Comparison of ENCODE assay signal across 11 cellular contexts in genomic region chr18:10985689-10986088, GRCh38.
"Had no signal": no experiment of that assay in that cellular context is flagged by ENCODE, and none has a peak within 500 bp of the region (broad histone marks: within the 10 kb centered on the region; RNA-seq: fewer than 3 reads in every experiment).

No MANE protein-coding gene starts in this region.

- H3K36me3 ChIP-seq: HAP-1 had no signal

- H3K4me2 ChIP-seq: GM23338 had no signal

- ATAC-seq: GM23338, HCT116 had no signal

- DNase-seq: GM23248, GOT3, H7, H9, HCEC 1CT, HFFc6 had no signal

- H3K27ac ChIP-seq: GM23248 had no signal

- H3K9me3 ChIP-seq: HAP-1 had no signal

- H3K4me1 ChIP-seq: HAP-1 had no signal

- H3K4me3 ChIP-seq: GM23248, GM23338, HAP-1 had no signal

- FAIRE-seq: H1, H54 had no signal

- H3K9ac ChIP-seq: GM23248 had no signal

- H2AFZ ChIP-seq: GM23248, GM23338 had no signal
